In the genomic region with DNA sequence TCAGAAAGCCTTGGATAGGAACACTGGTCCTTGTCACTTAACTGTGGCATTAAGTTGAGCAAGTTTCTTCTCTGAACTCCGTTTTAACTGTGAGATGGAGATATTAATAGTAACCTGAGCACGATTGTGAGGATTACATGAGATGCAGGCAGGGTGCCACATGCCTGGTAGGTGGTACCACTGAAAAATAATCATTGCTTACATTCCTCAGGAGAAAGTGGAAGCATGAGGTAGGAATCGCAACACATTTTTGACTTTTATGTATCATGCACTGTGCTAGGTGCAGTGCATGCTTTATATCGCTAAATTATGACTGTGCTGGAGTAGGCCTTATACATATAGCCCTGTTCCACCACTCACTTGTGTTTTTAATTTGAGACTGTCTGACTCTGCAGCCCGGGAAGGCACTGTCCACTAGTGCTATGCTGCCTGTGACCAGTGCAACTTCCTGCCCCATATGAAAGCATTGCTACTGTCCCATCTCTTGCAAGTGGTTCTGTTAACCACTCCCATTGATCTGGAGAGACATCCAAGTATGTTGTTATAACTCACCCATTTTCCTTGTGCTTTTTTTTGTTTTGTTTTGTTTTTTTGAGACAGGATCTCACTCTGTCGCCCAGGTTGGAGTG, we compare ENCODE assay signal across 8 cellular contexts. TPM values are rescaled to one million over a fixed set of nuclear protein-coding genes. Genes with fewer than 3 reads are reported as not detected.
DNase-seq lines count a peak whose midpoint lies in the region; ATAC-seq and TF ChIP-seq lines count a peak whose summit lies in the region.

No MANE protein-coding gene starts in this region.

- H3K9me3 Mint-ChIP-seq in CD8-positive, alpha-beta T cell: no peaks in the 10 kb centered on the region

- no peak overlapping the region for H3K18ac ChIP-seq in neuronal stem cell (ENCODE audit: low read length)

- no peak for DNase-seq in CD8-positive, alpha-beta T cell
- DNase-seq in Panc1 (ENCODE audit: low read depth, low spot score) (no peak), epithelial cell of esophagus (ENCODE audit: low read depth) (no peak), neuronal stem cell (ENCODE audit: low spot score) (no peak), NCI-H187 treated with DMSO at 0.1 percent for 48 hours (lab: John Stamatoyannopoulos, UW) (no peak), posterior cingulate gyrus (no peak)

- intact Hi-C loops in CD8-positive, alpha-beta T cell (cut with DNase I, micrococcal nuclease): loop anchor here (5.0 to 10.0 kb wide), 8 partner anchors 353 to 1984 kb away; a partner anchor contains a TSS
- intact Hi-C loops in Panc1 (cut with micrococcal nuclease; ENCODE audit: unreplicated experiment) (no loop called here), posterior cingulate gyrus (cut with DNase I) (loop anchor here (5.0 kb wide), 1 partner anchor 76 kb away; no protein-coding TSS in a partner anchor)

- peaks cover 12% of the 10 kb centered on the region for H3K36me3 ChIP-seq in CD8-positive, alpha-beta T cell (ENCODE audit: insufficient read depth, low read length)
- H3K36me3 ChIP-seq in Panc1 (ENCODE audit: control insufficient read depth, insufficient read depth, low read length): no peaks in the 10 kb centered on the region; the same call in 1 of the 2 replicates
- H3K36me3 ChIP-seq in neuronal stem cell (replicated peaks in 1 of 2; ENCODE audit: control insufficient read depth in 2 of 2, insufficient read depth in 2 of 2, low read length in 2 of 2): peaks cover 12 to 24% of the 10 kb centered on the region in 2 donors

- H3K4me3 ChIP-seq in CD8-positive, alpha-beta T cell (ENCODE audit: low read depth, low read length): peak overlapping the region; percentile 83
- peak overlapping the region; percentile 97 to 98 for H3K4me3 ChIP-seq in Panc1 (ENCODE audit: low read depth in 2 of 2, low read length in 2 of 2)
- H3K4me3 ChIP-seq in epithelial cell of esophagus (ENCODE audit: low read length): peak overlapping the region; percentile 74
- peak overlapping the region; percentile 94 to 97 for H3K4me3 ChIP-seq in neuronal stem cell (ENCODE audit: low read length in 2 of 2)

- H3K4ac ChIP-seq in neuronal stem cell (ENCODE audit: low read length): no peak overlapping the region

- H4K91ac ChIP-seq in neuronal stem cell (ENCODE audit: low read depth, low read length, poor library complexity): no peak overlapping the region

- BruUV-seq in Panc1 (replicated peaks; lab: Mats Ljungman, UMichigan): no TSS peak

- H2AFZ ChIP-seq in neuronal stem cell (ENCODE audit: low read length): peak overlapping the region; percentile 80

- H3K27me3 ChIP-seq in CD8-positive, alpha-beta T cell (ENCODE audit: insufficient read depth, low read length): no peaks in the 10 kb centered on the region
- H3K27me3 ChIP-seq in Panc1 (ENCODE audit: control insufficient read depth, insufficient read depth, low read length) (no peaks in the 10 kb centered on the region), neuronal stem cell (ENCODE audit: control insufficient read depth in 3 of 3, insufficient read depth in 3 of 3, low read depth in 1 of 3, low read length in 3 of 3) (no peaks in the 10 kb centered on the region)

- no peak overlapping the region for H3K27ac ChIP-seq in CD8-positive, alpha-beta T cell (ENCODE audit: low read depth, low read length)
- H3K27ac ChIP-seq in Panc1 (ENCODE audit: low read length) (peak overlapping the region; percentile 96), neuronal stem cell (replicated peaks; ENCODE audit: low read length) (no peak overlapping the region)

- peak overlapping the region; percentile 56 for H3K9ac ChIP-seq in neuronal stem cell (ENCODE audit: low read depth, low read length, poor library complexity)

- H3K9me3 ChIP-seq in CD8-positive, alpha-beta T cell (ENCODE audit: low read length): no peaks in the 10 kb centered on the region
- H3K9me3 ChIP-seq in Panc1 (ENCODE audit: control insufficient read depth, insufficient read depth, low read depth, low read length) (no peaks in the 10 kb centered on the region), neuronal stem cell (replicated peaks in 1 of 2; ENCODE audit: control insufficient read depth in 2 of 2, insufficient read depth in 1 of 2, low read depth in 1 of 2, low read length in 2 of 2) (no peaks in the 10 kb centered on the region)

- H3K4me3 Mint-ChIP-seq in CD8-positive, alpha-beta T cell: peak overlapping the region; percentile 100

- no peak overlapping the region for H2BK12ac ChIP-seq in neuronal stem cell (ENCODE audit: low read length)

- H3K27ac Mint-ChIP-seq in CD8-positive, alpha-beta T cell: peak overlapping the region; percentile 98

- POLR2A ChIA-PET in CD8-positive, alpha-beta T cell (lab: Charles Lee): no interaction called here
- POLR2A ChIA-PET in Panc1 (lab: Charles Lee): no interaction called here

- H4K8ac ChIP-seq in neuronal stem cell (ENCODE audit: low read depth, low read length): no peak overlapping the region

- H3K27me3 Mint-ChIP-seq in CD8-positive, alpha-beta T cell (ENCODE audit: low read depth): no peaks in the 10 kb centered on the region

- H2BK15ac ChIP-seq in neuronal stem cell (ENCODE audit: low read length): no peak overlapping the region

- H2BK5ac ChIP-seq in neuronal stem cell (ENCODE audit: low read length): peak overlapping the region; percentile 30

- no peak overlapping the region for H3K14ac ChIP-seq in neuronal stem cell (ENCODE audit: low read length)

- peaks cover 23% of the 10 kb centered on the region for H3K4me1 ChIP-seq in CD8-positive, alpha-beta T cell (ENCODE audit: insufficient read depth, low read length)
- peaks cover 5% of the 10 kb centered on the region for H3K4me1 ChIP-seq in Panc1 (ENCODE audit: control insufficient read depth, insufficient read depth, low read length)
- H3K4me1 ChIP-seq in neuronal stem cell (ENCODE audit: control insufficient read depth in 2 of 2, insufficient read depth in 1 of 2, low read depth in 1 of 2, low read length in 2 of 2): peaks cover 5 to 8% of the 10 kb centered on the region in 2 donors

- no peak overlapping the region for H2BK120ac ChIP-seq in neuronal stem cell (ENCODE audit: low read depth, low read length)

- ATAC-seq in CD8-positive, alpha-beta T cell: no peak
- ATAC-seq in Panc1: no peak
- ATAC-seq in GM21390 (IDR thresholded peaks at IDR 0.05; ENCODE audit: unreplicated experiment): no peak
- ATAC-seq in HG03457 (IDR thresholded peaks at IDR 0.05; ENCODE audit: unreplicated experiment): no peak

- H3K36me3 Mint-ChIP-seq in CD8-positive, alpha-beta T cell: peaks cover 40% of the 10 kb centered on the region

- H3K79me1 ChIP-seq in neuronal stem cell (ENCODE audit: low read depth, low read length): peaks cover 6% of the 10 kb centered on the region

- CTCF ChIA-PET in CD8-positive, alpha-beta T cell (lab: Charles Lee): no interaction called here
- CTCF ChIA-PET in Panc1 (lab: Charles Lee): no interaction called here

- peak overlapping the region; percentile 74 for H3K4me2 ChIP-seq in neuronal stem cell (ENCODE audit: insufficient read depth, low read length, poor library complexity, severe bottlenecking)

- no peak for TF ChIP-seq CTCF in CD8-positive, alpha-beta T cell (IDR thresholded peaks at IDR 0.05)
- TF ChIP-seq CTCF in Panc1 (IDR thresholded peaks at IDR 0.05) (no peak), epithelial cell of esophagus (IDR thresholded peaks at IDR 0.05; ENCODE audit: insufficient read depth, low read depth, low read length, missing control alignments) (no peak)

- in situ Hi-C loops in Panc1 (cut with HindIII; ENCODE audit: low pct_unique_long_range_greater_than_20kb, low sequenced_read_pairs): no loop called here

- no CpG with 5 or more reads among the region's 6 CpGs for WGBS in neuronal stem cell (ENCODE audit: extremely low coverage in 2 of 2, insufficient read length in 2 of 2, insufficient replicate concordance in 1 of 2), 2 donors

- H2AK5ac ChIP-seq in neuronal stem cell (ENCODE audit: low read depth, low read length): no peak overlapping the region

- H3K4me1 Mint-ChIP-seq in CD8-positive, alpha-beta T cell (ENCODE audit: low read depth): peaks cover 41% of the 10 kb centered on the region

- no peak overlapping the region for H3K23ac ChIP-seq in neuronal stem cell (ENCODE audit: low read depth, low read length, poor library complexity)

RNA-seq across cellular contexts. Expression of a gene that starts 1.0 kb away (rescaled TPM):
- total RNA-seq in CD8-positive, alpha-beta T cell: 10 to 100 TPM; 24.5 to 29.4 TPM
- 93.7 TPM for total RNA-seq in Panc1 (2021; ENCODE audit: unreplicated experiment)
- polyA plus RNA-seq in Panc1 (2012; ENCODE audit: insufficient read length): 172 TPM
- 169 TPM for polyA plus RNA-seq in neuronal stem cell (2013, experiment 1 of 2)
- 171 TPM for polyA plus RNA-seq in neuronal stem cell (2013, experiment 2 of 2)

RNA-seq across cellular contexts. Expression of a gene that starts 1.4 kb away (rescaled TPM):
- total RNA-seq in CD8-positive, alpha-beta T cell: 1 to 10 TPM; 4.3 to 5.2 TPM
- 22.4 TPM for total RNA-seq in Panc1 (2021; ENCODE audit: unreplicated experiment)
- polyA plus RNA-seq in Panc1 (2012; ENCODE audit: insufficient read length): 30.5 TPM
- 23.3 TPM for polyA plus RNA-seq in neuronal stem cell (2013, experiment 1 of 2)
- polyA plus RNA-seq in neuronal stem cell (2013, experiment 2 of 2): 23.0 TPM

RNA-seq across cellular contexts. Expression of a gene that starts 48.4 kb away (rescaled TPM):
- total RNA-seq in CD8-positive, alpha-beta T cell: under 1 TPM; 0.25 to 0.52 TPM
- 2.1 TPM for total RNA-seq in Panc1 (2021; ENCODE audit: unreplicated experiment)
- polyA plus RNA-seq in Panc1 (2012; ENCODE audit: insufficient read length): 2.1 TPM
- 0.04 TPM for polyA plus RNA-seq in neuronal stem cell (2013, experiment 1 of 2)
- polyA plus RNA-seq in neuronal stem cell (2013, experiment 2 of 2): 0.04 TPM
